Comparison of ENCODE assay signal across 8 cellular contexts in the genomic region with DNA sequence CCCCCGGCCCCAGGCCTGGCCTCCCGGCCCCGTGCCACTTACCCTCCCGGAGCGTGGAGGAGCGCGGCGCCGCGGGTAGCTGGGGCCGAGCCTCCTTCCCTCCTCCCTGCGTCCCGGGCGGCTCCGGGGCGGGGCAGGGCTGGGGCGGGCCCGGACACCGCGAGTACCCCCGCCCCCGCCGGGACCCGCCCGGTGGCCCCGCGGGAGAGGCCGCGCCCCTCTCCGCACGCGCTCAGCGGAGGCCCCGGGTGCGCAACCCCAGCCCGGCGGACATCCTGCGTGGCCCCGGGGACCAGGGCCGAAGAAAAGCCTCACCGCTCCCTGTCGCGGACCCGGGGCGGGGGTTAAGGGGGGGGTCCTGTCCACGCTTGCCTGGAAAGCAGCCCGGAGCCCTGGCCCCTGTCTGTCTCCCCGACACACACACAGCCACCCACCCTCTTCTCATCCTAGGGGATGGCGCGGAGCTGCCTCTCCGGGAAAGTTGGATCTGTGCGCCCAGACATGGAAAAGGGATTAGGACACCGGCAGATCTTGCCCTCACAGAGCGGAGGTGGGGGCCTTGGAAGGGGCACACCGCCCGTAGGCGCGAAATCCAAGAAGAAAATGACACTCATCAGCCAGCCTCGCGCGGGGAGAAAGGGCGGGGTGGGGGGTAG. TPM values are rescaled to one million over a fixed set of nuclear protein-coding genes. Genes with fewer than 3 reads are reported as not detected.
DNase-seq lines count a peak whose midpoint lies in the region; ATAC-seq and TF ChIP-seq lines count a peak whose summit lies in the region.

TSS of gene SYNE3 (minus strand) at position 97 of the 656 bp plus-strand sequence. CDS start 40,829 bp downstream, outside the sequence.

- H3K36me3 ChIP-seq in BLaER1 treated with 17β-estradiol and CSF1 and Interleukin-3, amounts not matched to agents 10 nM and 100 nM, result peaks cover 0 to 13% (median 0%) of the 10 kb centered on the region in 11 experiments; a peak in 6 of 22 replicates
- H3K36me3 ChIP-seq in WERI-Rb-1, result no peaks in the 10 kb centered on the region
- no peaks in the 10 kb centered on the region for H3K36me3 ChIP-seq in ectodermal cell (ENCODE audit: control insufficient read depth, insufficient read depth, low read length)

- peaks cover 0 to 36% (median 17%) of the 10 kb centered on the region in 11 experiments; a peak in 14 of 22 replicates for H4K20me1 ChIP-seq in BLaER1 treated with 17β-estradiol and CSF1 and Interleukin-3, amounts not matched to agents 10 nM and 100 nM

- peak within 1 kb of the TSS; percentile 96 for H3K27ac Mint-ChIP-seq in memory B cell

- peak; percentile 30 for ATAC-seq in GM19395 (IDR thresholded peaks at IDR 0.05; ENCODE audit: unreplicated experiment)
- peak; percentile 30 for ATAC-seq in HG03457 (IDR thresholded peaks at IDR 0.05; ENCODE audit: unreplicated experiment)
- ATAC-seq in memory B cell (ENCODE audit: low read depth), result peak; percentile 56

- peak within 1 kb of the TSS; percentile 87 for H3K4me3 Mint-ChIP-seq in memory B cell

- H3K4me2 ChIP-seq in BLaER1 treated with 17β-estradiol and CSF1 and Interleukin-3, amounts not matched to agents 10 nM and 100 nM, result peak within 1 kb of the TSS; percentile 94 to 100 (median 100)

- peak within 1 kb of the TSS; percentile 80 to 92 (median 87) for H3K9ac ChIP-seq in BLaER1 treated with 17β-estradiol and CSF1 and Interleukin-3, amounts not matched to agents 10 nM and 100 nM

- H3K4me3 ChIP-seq in BLaER1 treated with 17β-estradiol and CSF1 and Interleukin-3, amounts not matched to agents 10 nM and 100 nM, result peak within 1 kb of the TSS; percentile 55 to 85 (median 75)
- H3K4me3 ChIP-seq in WERI-Rb-1 (ENCODE audit: low read depth, low read length), result peak within 1 kb of the TSS; percentile 52
- H3K4me3 ChIP-seq in ectodermal cell (ENCODE audit: insufficient read depth, low read depth, low read length), result peak within 1 kb of the TSS; percentile 47

- H3K27me3 Mint-ChIP-seq in memory B cell, result no peaks in the 10 kb centered on the region

- H3K36me3 Mint-ChIP-seq in memory B cell, result peaks cover 6% of the 10 kb centered on the region

- H3K9me3 ChIP-seq in BLaER1 treated with 17β-estradiol and CSF1 and Interleukin-3, amounts not matched to agents 10 nM and 100 nM (replicated peaks in 1 of 11), result no peaks in the 10 kb centered on the region
- H3K9me3 ChIP-seq in WERI-Rb-1 (ENCODE audit: severe bottlenecking) (no peaks in the 10 kb centered on the region), ectodermal cell (ENCODE audit: control insufficient read depth, low read length) (no peaks in the 10 kb centered on the region)

- H3K4me1 Mint-ChIP-seq in memory B cell, result peaks cover 52% of the 10 kb centered on the region

- 11% methylated on average over 62 of the region's 62 CpGs for WGBS in ectodermal cell, 2 experiments

- DNase-seq in WERI-Rb-1 (no peak), memory B cell (ENCODE audit: low spot score in 2 of 2) (peak; percentile 43 to 56), globus pallidus (ENCODE audit: low spot score) (no peak)

- no peaks in the 10 kb centered on the region for H3K9me3 Mint-ChIP-seq in memory B cell

- H3K4me1 ChIP-seq in BLaER1 treated with 17β-estradiol and CSF1 and Interleukin-3, amounts not matched to agents 10 nM and 100 nM, result peaks cover 77 to 91% (median 88%) of the 10 kb centered on the region in 10 experiments
- H3K4me1 ChIP-seq in ectodermal cell (ENCODE audit: control insufficient read depth, insufficient read depth, low read length), result peaks cover 24% of the 10 kb centered on the region

- no peak for TF ChIP-seq CTCF in WERI-Rb-1 (IDR thresholded peaks at IDR 0.05; ENCODE audit: low read depth, low read length)

- H3K27ac ChIP-seq in BLaER1 treated with 17β-estradiol and CSF1 and Interleukin-3, amounts not matched to agents 10 nM and 100 nM, result peak within 1 kb of the TSS; percentile 58 to 98 (median 94); a peak in 21 of 22 replicates
- H3K27ac ChIP-seq in WERI-Rb-1 (no peak within 1 kb of the TSS), ectodermal cell (ENCODE audit: insufficient read depth, low read depth, low read length, poor library complexity, severe bottlenecking) (no peak within 1 kb of the TSS), temporal lobe (ENCODE audit: low read depth, low read length) (peak within 1 kb of the TSS; percentile 68)

- H3K27me3 ChIP-seq in BLaER1 treated with 17β-estradiol and CSF1 and Interleukin-3, amounts not matched to agents 10 nM and 100 nM, result no peaks in the 10 kb centered on the region
- H3K27me3 ChIP-seq in WERI-Rb-1 (ENCODE audit: insufficient read depth, low read depth, severe bottlenecking), result no peaks in the 10 kb centered on the region
- peaks cover 44% of the 10 kb centered on the region for H3K27me3 ChIP-seq in ectodermal cell (ENCODE audit: control insufficient read depth, insufficient read depth, low read length, poor library complexity, severe bottlenecking)

RNA-seq across cellular contexts. Expression of gene SYNE3, which starts in this region (rescaled TPM):
- polyA plus RNA-seq in ectodermal cell (2013, experiment 1 of 4), result 0.04 TPM
- 0.20 TPM for polyA plus RNA-seq in ectodermal cell (2013, experiment 2 of 4)
- polyA plus RNA-seq in ectodermal cell (2013, experiment 3 of 4), result 0.05 TPM
- polyA plus RNA-seq in ectodermal cell (2013, experiment 4 of 4), result 0.12 TPM
- total RNA-seq in temporal lobe, result 0.98 TPM

Comparison
In these comparisons a context has a peak if more than half of its experiments do, and no peak if none do; other contexts are left out.
1. H3K27ac ChIP-seq: peak in BLaER1 treated with 17β-estradiol and CSF1 and Interleukin-3, amounts not matched to agents 10 nM and 100 nM (11 of 11) and temporal lobe (single experiment); none in WERI-Rb-1 (single experiment) and ectodermal cell (single experiment).
2. DNase-seq: peak in memory B cell (2 of 2); none in WERI-Rb-1 (single experiment) and globus pallidus (single experiment).
3. Peak in every context shown above with its lines, with median percentiles within 50 percentile points of each other: H3K4me3 ChIP-seq and ATAC-seq.